Comparison of ENCODE assay signal across 8 cellular contexts in genomic region chr2:232875256-232876070, GRCh38. TPM values are rescaled to one million over a fixed set of nuclear protein-coding genes. Genes with fewer than 3 reads are reported as not detected.
A peak's percentile ranks its signal among the peaks of the same experiment; 100 is the strongest.
DNase-seq lines count a peak whose midpoint lies in the region; ATAC-seq and TF ChIP-seq lines count a peak whose summit lies in the region.

No MANE protein-coding gene starts in this region.

- no peaks in the 10 kb centered on the region for H3K9me3 Mint-ChIP-seq in activated CD4-positive, alpha-beta T cell treated with anti-CD3 and anti-CD28 coated beads, Interleukin-2, amount 10 ng/mL, durations not matched to agents 7 days and 5 days
- no peaks in the 10 kb centered on the region for H3K9me3 Mint-ChIP-seq in activated naive CD8-positive, alpha-beta T cell treated with anti-CD3 and anti-CD28 coated beads, Interleukin-2, amount 50 U/mL, for 24 hours

- H3K4me1 ChIP-seq in testis: peaks cover 23% of the 10 kb centered on the region

- no peaks in the 10 kb centered on the region for H3K27me3 ChIP-seq in testis

- intact Hi-C loops in testis (cut with DNase I; ENCODE audit: low total_unique reads): no loop called here

- no peaks in the 10 kb centered on the region for H3K36me3 ChIP-seq in testis (ENCODE audit: low read depth, missing control alignments)

- no peak for TF ChIP-seq CTCF in testis (IDR thresholded peaks at IDR 0.05)

- POLR2A ChIA-PET in activated CD4-positive, alpha-beta T cell treated with anti-CD3 and anti-CD28 coated beads, Interleukin-2, amount 10 ng/mL, durations not matched to agents 7 days and 5 days (lab: Charles Lee): no interaction called here

- TF ChIP-seq POLR2A in testis (IDR thresholded peaks at IDR 0.05): no peak

- no peak for DNase-seq in activated CD4-positive, alpha-beta T cell treated with anti-CD3 and anti-CD28 coated beads, Interleukin-2, amount 10 ng/mL, durations not matched to agents 7 days and 5 days
- no peak for DNase-seq in activated CD4-positive, alpha-beta T cell treated with anti-CD3 and anti-CD28 coated beads for 1 hour
- DNase-seq in activated naive CD8-positive, alpha-beta T cell treated with anti-CD3 and anti-CD28 coated beads, Interleukin-2, amount 50 U/mL, for 24 hours: peak; percentile 16
- DNase-seq in kidney tubule cell (ENCODE audit: low spot score): peak; percentile 4
- peak; percentile 50 for DNase-seq in testis
- no peak for DNase-seq in SW 1271 (lab: John Stamatoyannopoulos, UW)
- no peak for DNase-seq in putamen (ENCODE audit: low spot score)
- DNase-seq in ecto neural progenitor cell (ENCODE audit: low spot score): no peak

- peak overlapping the region; percentile 51 to 64 for H3K4me3 ChIP-seq in testis

- no peak for ATAC-seq in activated naive CD8-positive, alpha-beta T cell treated with anti-CD3 and anti-CD28 coated beads, Interleukin-2, amount 50 U/mL, for 24 hours

- H3K4me3 Mint-ChIP-seq in activated CD4-positive, alpha-beta T cell treated with anti-CD3 and anti-CD28 coated beads, Interleukin-2, amount 10 ng/mL, durations not matched to agents 7 days and 5 days: peak overlapping the region; percentile 53
- peak overlapping the region; percentile 26 for H3K4me3 Mint-ChIP-seq in activated naive CD8-positive, alpha-beta T cell treated with anti-CD3 and anti-CD28 coated beads, Interleukin-2, amount 50 U/mL, for 24 hours

- CTCF ChIA-PET in activated CD4-positive, alpha-beta T cell treated with anti-CD3 and anti-CD28 coated beads, Interleukin-2, amount 10 ng/mL, durations not matched to agents 7 days and 5 days (lab: Charles Lee): no interaction called here

- H3K27me3 Mint-ChIP-seq in activated CD4-positive, alpha-beta T cell treated with anti-CD3 and anti-CD28 coated beads, Interleukin-2, amount 10 ng/mL, durations not matched to agents 7 days and 5 days: peaks cover 15% of the 10 kb centered on the region
- H3K27me3 Mint-ChIP-seq in activated naive CD8-positive, alpha-beta T cell treated with anti-CD3 and anti-CD28 coated beads, Interleukin-2, amount 50 U/mL, for 24 hours: peaks cover 16% of the 10 kb centered on the region

- 40 to 77% methylated on average over 7 to 16 of the region's 30 CpGs for whole genome bisulfite sequencing in testis, 2 donors

- H3K36me3 Mint-ChIP-seq in activated CD4-positive, alpha-beta T cell treated with anti-CD3 and anti-CD28 coated beads, Interleukin-2, amount 10 ng/mL, durations not matched to agents 7 days and 5 days (ENCODE audit: low read depth): no peaks in the 10 kb centered on the region
- H3K36me3 Mint-ChIP-seq in activated naive CD8-positive, alpha-beta T cell treated with anti-CD3 and anti-CD28 coated beads, Interleukin-2, amount 50 U/mL, for 24 hours (ENCODE audit: low read depth): no peaks in the 10 kb centered on the region

- H3K27ac ChIP-seq in testis: peak overlapping the region in 1 of 2 donors; percentile 50

- H3K9me3 ChIP-seq in testis: no peaks in the 10 kb centered on the region

- no peak overlapping the region for H3K27ac Mint-ChIP-seq in activated CD4-positive, alpha-beta T cell treated with anti-CD3 and anti-CD28 coated beads, Interleukin-2, amount 10 ng/mL, durations not matched to agents 7 days and 5 days
- H3K27ac Mint-ChIP-seq in activated naive CD8-positive, alpha-beta T cell treated with anti-CD3 and anti-CD28 coated beads, Interleukin-2, amount 50 U/mL, for 24 hours: no peak overlapping the region

- H3K4me1 Mint-ChIP-seq in activated CD4-positive, alpha-beta T cell treated with anti-CD3 and anti-CD28 coated beads, Interleukin-2, amount 10 ng/mL, durations not matched to agents 7 days and 5 days: peaks cover 7% of the 10 kb centered on the region
- peaks cover 2% of the 10 kb centered on the region for H3K4me1 Mint-ChIP-seq in activated naive CD8-positive, alpha-beta T cell treated with anti-CD3 and anti-CD28 coated beads, Interleukin-2, amount 50 U/mL, for 24 hours

RNA-seq across cellular contexts. Expression of gene SNORC, which starts 5.4 kb away (rescaled TPM):
- total RNA-seq in activated CD4-positive, alpha-beta T cell treated with anti-CD3 and anti-CD28 coated beads, Interleukin-2, amount 10 ng/mL, durations not matched to agents 7 days and 5 days: 1 to 10 TPM in 1 of 2 experiments, under 1 TPM in 1; 0.97 to 1.1 TPM
- 10 to 100 TPM; 14.5 to 15.9 TPM for total RNA-seq in testis
- polyA plus RNA-seq in testis (ENCODE audit: insufficient read depth, low read depth, low replicate concordance): 7.3 TPM

Comparison
In these comparisons a context has a peak if more than half of its experiments do, and no peak if none do; other contexts are left out.
1. DNase-seq: peak in activated naive CD8-positive, alpha-beta T cell treated with anti-CD3 and anti-CD28 coated beads, Interleukin-2, amount 50 U/mL, for 24 hours (single experiment), kidney tubule cell (single experiment) and testis (single experiment); none in activated CD4-positive, alpha-beta T cell treated with anti-CD3 and anti-CD28 coated beads, Interleukin-2, amount 10 ng/mL, durations not matched to agents 7 days and 5 days (single experiment), activated CD4-positive, alpha-beta T cell treated with anti-CD3 and anti-CD28 coated beads for 1 hour (single experiment), SW 1271 (0 of 2), putamen (single experiment) and ecto neural progenitor cell (single experiment).
2. RNA of gene SNORC, which starts 5.4 kb away (total RNA-seq): 14.5 to 15.9 TPM in testis; 0.97 to 1.1 TPM in activated CD4-positive, alpha-beta T cell treated with anti-CD3 and anti-CD28 coated beads, Interleukin-2, amount 10 ng/mL, durations not matched to agents 7 days and 5 days; every median in the first group is over 4 times any median in the second.